In the genomic region with DNA sequence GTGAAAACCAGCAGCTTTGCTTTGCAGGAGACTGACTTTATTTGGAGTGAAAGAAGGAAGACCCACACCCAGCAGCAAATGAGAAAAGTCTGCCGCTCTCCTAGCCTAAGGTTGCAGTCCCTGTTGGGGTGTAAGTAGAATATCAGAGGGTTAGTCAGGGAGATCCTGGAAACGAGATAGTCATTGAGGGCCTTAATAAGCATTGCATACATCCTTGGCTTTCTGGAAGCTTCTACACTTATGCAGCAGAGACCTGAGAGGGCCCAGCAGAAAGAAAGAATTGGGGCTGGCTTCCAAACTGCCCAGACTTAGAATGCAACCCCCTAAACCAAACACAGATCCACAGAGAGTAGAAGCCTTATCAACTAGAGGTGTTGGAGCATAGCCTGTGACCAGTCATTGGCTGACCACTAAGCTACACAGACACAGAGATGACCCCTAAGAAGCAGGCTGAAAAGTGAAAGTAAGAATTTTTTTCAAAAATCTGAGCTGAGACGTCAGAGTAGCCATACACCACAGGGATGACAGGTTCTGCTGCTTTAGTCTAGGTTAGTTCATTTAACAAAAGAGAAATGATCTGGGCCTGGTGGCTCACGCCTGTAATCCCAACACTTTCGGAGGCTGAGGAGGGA, we compare ENCODE assay signal across 14 cellular contexts.
DNase-seq lines count a peak whose midpoint lies in the region; ATAC-seq and TF ChIP-seq lines count a peak whose summit lies in the region.
"Had no signal": no experiment of that assay in that cellular context is flagged by ENCODE, and none has a peak within 500 bp of the region (broad histone marks: within the 10 kb centered on the region; RNA-seq: fewer than 3 reads in every experiment).

No MANE protein-coding gene starts in this region.

- H3K4me1 ChIP-seq in ascending aorta: peaks cover 0 to 3% of the 10 kb centered on the region in 2 donors
- peaks cover 0 to 6% (median 0%) of the 10 kb centered on the region in 4 donors for H3K4me1 ChIP-seq in upper lobe of left lung

- H3K36me3 ChIP-seq in ascending aorta (no peaks in the 10 kb centered on the region), upper lobe of left lung (peaks cover 0 to 3% (median 0%) of the 10 kb centered on the region in 4 donors)
- H3K36me3 ChIP-seq: HAP-1 had no signal

- H3K4me3 ChIP-seq in ascending aorta (peak overlapping the region; percentile 17 to 43), upper lobe of left lung (no peak overlapping the region)
- H3K4me3 ChIP-seq: HAP-1 had no signal

- ATAC-seq in upper lobe of left lung (ENCODE audit: low FRiP score in 2 of 2): peak; percentile 23 to 30

- intact Hi-C loops in ascending aorta (cut with DNase I): no loop called here

- DNase-seq in NCI-H2227 treated with DMSO at 0.1 percent for 48 hours (lab: John Stamatoyannopoulos, UW) (peak; percentile 14), NCI-H2227 (lab: John Stamatoyannopoulos, UW; ENCODE audit: unreplicated experiment) (no peak), ascending aorta (ENCODE audit: low spot score in 2 of 2) (no peak), kidney tubule cell (ENCODE audit: low spot score) (peak; percentile 40), upper lobe of left lung (no peak), activated T-cell treated with anti-CD3 and anti-CD28 coated beads for 4 hours (no peak), NCI-H146 treated with DMSO at 0.1 percent for 48 hours (lab: John Stamatoyannopoulos, UW; ENCODE audit: unreplicated experiment) (no peak), NCI-H510A treated with DMSO at 0.1 percent for 48 hours (lab: John Stamatoyannopoulos, UW) (no peak)
- DNase-seq: AML-193; anterior cingulate cortex; KG1; RPMI8226; stimulated activated naive CD4-positive, alpha-beta T cell treated with Interleukin-2 at 50 U/mL for 16 hours had no signal

- H3K27me3 ChIP-seq in ascending aorta (no peaks in the 10 kb centered on the region), upper lobe of left lung (no peaks in the 10 kb centered on the region)

- TF ChIP-seq CTCF in ascending aorta (IDR thresholded peaks at IDR 0.05) (no peak), upper lobe of left lung (IDR thresholded peaks at IDR 0.05) (no peak)

- TF ChIP-seq EP300 in upper lobe of left lung (IDR thresholded peaks at IDR 0.05): no peak

- H3K27ac ChIP-seq in ascending aorta: peak overlapping the region; percentile 59 to 60
- H3K27ac ChIP-seq in upper lobe of left lung: no peak overlapping the region

- TF ChIP-seq POLR2A in upper lobe of left lung (IDR thresholded peaks at IDR 0.05): no peak

- H3K9me3 ChIP-seq in ascending aorta: no peaks in the 10 kb centered on the region
- no peaks in the 10 kb centered on the region for H3K9me3 ChIP-seq in upper lobe of left lung
- H3K9me3 ChIP-seq: HAP-1 had no signal

- 65 to 69% methylated on average over 5 of the region's 5 CpGs for WGBS in upper lobe of left lung, 2 donors

Comparison
In these comparisons a context has a peak if more than half of its experiments do, and no peak if none do; other contexts are left out.
1. DNase-seq: peak in NCI-H2227 treated with DMSO at 0.1 percent for 48 hours (single experiment) and kidney tubule cell (single experiment); none in NCI-H2227 (single experiment), ascending aorta (0 of 2), upper lobe of left lung (0 of 2), activated T-cell treated with anti-CD3 and anti-CD28 coated beads for 4 hours (single experiment), NCI-H146 treated with DMSO at 0.1 percent for 48 hours (single experiment) and NCI-H510A treated with DMSO at 0.1 percent for 48 hours (single experiment).
2. H3K27ac ChIP-seq: peak in ascending aorta (2 of 2); none in upper lobe of left lung (0 of 4).
3. H3K4me3 ChIP-seq: peak in ascending aorta (2 of 2); none in upper lobe of left lung (0 of 4).